ENCODE assay signal across 8 cellular contexts in genomic region chr7:139359366-139360209, GRCh38. TPM values are rescaled to one million over a fixed set of nuclear protein-coding genes. Genes with fewer than 3 reads are reported as not detected.
DNase-seq lines count a peak whose midpoint lies in the region; ATAC-seq, FAIRE-seq and TF ChIP-seq lines count a peak whose summit lies in the region.

A gene with protein sequence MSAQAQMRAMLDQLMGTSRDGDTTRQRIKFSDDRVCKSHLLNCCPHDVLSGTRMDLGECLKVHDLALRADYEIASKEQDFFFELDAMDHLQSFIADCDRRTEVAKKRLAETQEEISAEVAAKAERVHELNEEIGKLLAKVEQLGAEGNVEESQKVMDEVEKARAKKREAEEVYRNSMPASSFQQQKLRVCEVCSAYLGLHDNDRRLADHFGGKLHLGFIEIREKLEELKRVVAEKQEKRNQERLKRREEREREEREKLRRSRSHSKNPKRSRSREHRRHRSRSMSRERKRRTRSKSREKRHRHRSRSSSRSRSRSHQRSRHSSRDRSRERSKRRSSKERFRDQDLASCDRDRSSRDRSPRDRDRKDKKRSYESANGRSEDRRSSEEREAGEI (plus strand): TSS chr7:139359894. CDS start chr7:139360262, 368 bp downstream.

- H3K4me3 ChIP-seq in HepG2 (replicated peaks in 1 of 3; ENCODE audit: insufficient read depth in 1 of 3, low read depth in 2 of 3, low read length in 3 of 3), result peak within 1 kb of the TSS; percentile 70 to 97 (median 89)

- no TSS peak for BruUV-seq in HepG2 (replicated peaks; lab: Mats Ljungman, UMichigan)

- peak; percentile 66 for ATAC-seq in GM19372 (IDR thresholded peaks at IDR 0.05; ENCODE audit: low read depth, unreplicated experiment)
- ATAC-seq in HG03558 (IDR thresholded peaks at IDR 0.05; ENCODE audit: extremely low read depth, unreplicated experiment), result peak; percentile 54
- ATAC-seq in HepG2, result peak; percentile 84

- in situ Hi-C loops in HepG2 (cut with HindIII; ENCODE audit: extremely low pct_ligation_motif_present, low pct_unique_long_range_greater_than_20kb), result no loop called here

- H3K4me3 Mint-ChIP-seq in dendritic cell treated with granulocyte-macrophage colony-stimulating factor and Interleukin-4, amounts not matched to agents 40 ng/mL and 50 ng/mL, for 4 days, result peak within 1 kb of the TSS; percentile 86

- peaks cover 23% of the 10 kb centered on the region for H3K4me1 Mint-ChIP-seq in dendritic cell treated with granulocyte-macrophage colony-stimulating factor and Interleukin-4, amounts not matched to agents 40 ng/mL and 50 ng/mL, for 4 days (ENCODE audit: low read depth)

- peaks cover 3 to 7% of the 10 kb centered on the region in 2 experiments; a peak in 3 of 5 replicates for H3K36me3 ChIP-seq in HepG2 (replicated peaks in 1 of 2; ENCODE audit: control insufficient read depth in 1 of 2, insufficient read depth in 2 of 2, low read length in 2 of 2)

- H4K20me1 ChIP-seq in HepG2 (ENCODE audit: insufficient read depth, low read length), result peaks cover 17% of the 10 kb centered on the region; the same call in 1 of the 2 replicates

- H3K27me3 Mint-ChIP-seq in dendritic cell treated with granulocyte-macrophage colony-stimulating factor and Interleukin-4, amounts not matched to agents 40 ng/mL and 50 ng/mL, for 4 days, result no peaks in the 10 kb centered on the region

- H2AFZ ChIP-seq in HepG2 (ENCODE audit: low read length), result no peak within 1 kb of the TSS

- TF ChIP-seq POLR2A in HepG2 (IDR thresholded peaks at IDR 0.05; ENCODE audit: insufficient read depth in 1 of 2, low read depth in 2 of 2, low read length in 2 of 2), result peak; percentile 93 to 98

- peak within 1 kb of the TSS; percentile 90 for H3K4me2 ChIP-seq in HepG2 (ENCODE audit: low read depth, low read length)

- peak within 1 kb of the TSS; percentile 98 for H3K27ac Mint-ChIP-seq in dendritic cell treated with granulocyte-macrophage colony-stimulating factor and Interleukin-4, amounts not matched to agents 40 ng/mL and 50 ng/mL, for 4 days

- DNase-seq in NCI-H748 treated with DMSO at 0.1 percent for 48 hours (lab: John Stamatoyannopoulos, UW), result peak; percentile 97
- DNase-seq in activated CD4-positive, alpha-beta T cell treated with anti-CD3 and anti-CD28 coated beads, Interleukin-2, amount 50 U/mL, for 24 hours (ENCODE audit: low read depth in 1 of 2, low spot score in 1 of 2), result peak; percentile 97 to 99
- DNase-seq in HepG2 (ENCODE audit: low spot score), result peak; percentile 95
- peak; percentile 99 for DNase-seq in stimulated activated CD4-positive, alpha-beta T cell treated with anti-CD3 and anti-CD28 coated beads, Interleukin-4, amount 100 ng/mL, for 1 hour

- no peak for FAIRE-seq in HepG2 (lab: Jason Lieb, UNC)

- no peaks in the 10 kb centered on the region for H3K9me3 Mint-ChIP-seq in dendritic cell treated with granulocyte-macrophage colony-stimulating factor and Interleukin-4, amounts not matched to agents 40 ng/mL and 50 ng/mL, for 4 days

- peaks cover 44% of the 10 kb centered on the region for H3K79me2 ChIP-seq in HepG2 (ENCODE audit: insufficient read depth, low read length)

- H3K9me3 ChIP-seq in HepG2 (ENCODE audit: low read length), result no peaks in the 10 kb centered on the region

- WGBS in HepG2 (ENCODE audit: low lambda C conversion rate), result 1% methylated on average over 17 of the region's 98 CpGs

- CTCF ChIA-PET in HepG2 (lab: Yijun Ruan, JAX; ENCODE audit: low intra/inter-chr PET ratio, low total read pairs), result no interaction called here

- peaks cover 38% of the 10 kb centered on the region for H3K36me3 Mint-ChIP-seq in dendritic cell treated with granulocyte-macrophage colony-stimulating factor and Interleukin-4, amounts not matched to agents 40 ng/mL and 50 ng/mL, for 4 days (ENCODE audit: low read depth)

- no peak; the same call in 1 of the 2 replicates for TF ChIP-seq CTCF in C4-2B (conservative IDR thresholded peaks at IDR 0.05)
- TF ChIP-seq CTCF in HepG2 (CRISPR knock-in tag; IDR thresholded peaks at IDR 0.05), result peak; percentile 48

- peak within 1 kb of the TSS; percentile 98 for H3K27ac ChIP-seq in C4-2B
- H3K27ac ChIP-seq in HepG2 (ENCODE audit: extremely low read length, insufficient read depth, low read length), result peak within 1 kb of the TSS; percentile 99

- POLR2A ChIA-PET in HepG2 (lab: Yijun Ruan, JAX), result interaction anchor here (0.6 to 2.3 kb wide), 15 partner anchors 11 to 314 kb away, joined by 3 to 30 read pairs (median 5); partner anchors contain the start of genes FMC1 and UBN2

- peak within 1 kb of the TSS; percentile 98 for H3K9ac ChIP-seq in HepG2 (ENCODE audit: insufficient read depth, low read depth, low read length)

- peak; percentile 6; the same call in 1 of the 2 replicates for TF ChIP-seq RAD21 in HepG2 (CRISPR knock-in tag; IDR thresholded peaks at IDR 0.05)

- H3K27me3 ChIP-seq in HepG2 (ENCODE audit: control insufficient read depth in 1 of 2, insufficient read depth in 2 of 2, low read length in 2 of 2), result no peaks in the 10 kb centered on the region

- intact Hi-C loops in dendritic cell treated with granulocyte-macrophage colony-stimulating factor and Interleukin-4, amounts not matched to agents 40 ng/mL and 50 ng/mL, for 4 days (cut with micrococcal nuclease), result loop anchor here (1.0 kb wide), 1 partner anchor 18 kb away; the partner anchor contains the start of gene FMC1
- intact Hi-C loops in HepG2 (cut with micrococcal nuclease; ENCODE audit: unreplicated experiment), result loop anchor here (1.0 to 2.0 kb wide), 2 partner anchors 18 to 39 kb away; partner anchors contain the start of gene FMC1

- peaks cover 30% of the 10 kb centered on the region for H3K4me1 ChIP-seq in HepG2 (ENCODE audit: insufficient read depth, low read length)

- TF ChIP-seq EP300 in HepG2 (IDR thresholded peaks at IDR 0.05; ENCODE audit: low read depth in 2 of 2, low read length in 2 of 2), result peak in 1 of 2 experiments; percentile 42; a peak in 1 of 4 replicates
- no peak for TF ChIP-seq EP300 in HepG2 (CRISPR knock-in tag; IDR thresholded peaks at IDR 0.05; ENCODE audit: borderline replicate concordance)

TF ChIP-seq in HepG2, 621 proteins besides CTCF, POLR2A, EP300 and RAD21 (continues in another document):
- no peak; the same call in 1 of the 2 replicates for TF ChIP-seq MEIS2 (CRISPR knock-in tag; IDR thresholded peaks at IDR 0.05)
- TF ChIP-seq ZNF30 (CRISPR knock-in tag; IDR thresholded peaks at IDR 0.05), result peak; percentile 73; the same call in 1 of the 2 replicates
- TF ChIP-seq BCL3 (CRISPR knock-in tag; IDR thresholded peaks at IDR 0.05), result peak; percentile 18; the same call in 1 of the 2 replicates
- no peak; the same call in 1 of the 2 replicates for TF ChIP-seq RFXANK (CRISPR knock-in tag; IDR thresholded peaks at IDR 0.05)
- TF ChIP-seq RBFOX2 (IDR thresholded peaks at IDR 0.05; ENCODE audit: low read depth, low read length), result peak; percentile 97
- no peak for TF ChIP-seq HNRNPL (IDR thresholded peaks at IDR 0.05; ENCODE audit: low read depth, low read length)
- TF ChIP-seq ZNF674 (CRISPR knock-in tag; IDR thresholded peaks at IDR 0.05; ENCODE audit: low read depth), result 0 out of 2 replicates have a peak, but pooled peaks have one; percentile 1
- TF ChIP-seq ZNF337 (CRISPR knock-in tag; IDR thresholded peaks at IDR 0.05; ENCODE audit: borderline replicate concordance, low read depth), result no peak; the same call in 1 of the 2 replicates
- TF ChIP-seq PHF8 (CRISPR knock-in tag; IDR thresholded peaks at IDR 0.05), result peak; percentile 86
- peak; percentile 72; the same call in 1 of the 2 replicates for TF ChIP-seq ARHGAP35 (CRISPR knock-in tag; IDR thresholded peaks at IDR 0.05; ENCODE audit: borderline replicate concordance)
- no peak for TF ChIP-seq ZNF326 (CRISPR knock-in tag; IDR thresholded peaks at IDR 0.05; ENCODE audit: borderline replicate concordance)

RNA-seq across cellular contexts. Expression of the gene that starts here (rescaled TPM):
- total RNA-seq in HepG2 (2016; rRNA removed; fragmentation: Illumina TruSeq; extraction: Trizol), result 50.7 and 59.5 TPM in 2 replicates
- 9.4 and 13.3 TPM in 2 replicates for total RNA-seq in HepG2 (2016; cell fraction: cytosol; rRNA removed; fragmentation: Illumina TruSeq; extraction: Trizol; ENCODE audit: low read depth)
- total RNA-seq in HepG2 (2016; cell fraction: insoluble cytoplasmic fraction; rRNA removed; fragmentation: Illumina TruSeq; extraction: Trizol), result 50.6 and 54.5 TPM in 2 replicates
- 19.2 and 24.0 TPM in 2 replicates for total RNA-seq in HepG2 (2016; cell fraction: membrane; rRNA removed; fragmentation: Illumina TruSeq; extraction: Trizol)
- total RNA-seq in HepG2 (2016; cell fraction: nucleus; rRNA removed; fragmentation: Illumina TruSeq; extraction: Trizol), result 50.0 and 54.9 TPM in 2 replicates
- polyA plus RNA-seq in HepG2 (2011; rRNA removed), result 15.9 and 17.9 TPM in 2 replicates
- polyA plus RNA-seq in HepG2 (2011; cell fraction: cytosol; rRNA removed), result 9.5 and 11.8 TPM in 2 replicates
- 57.7 and 73.4 TPM in 2 replicates for polyA plus RNA-seq in HepG2 (2011; cell fraction: nucleus; rRNA removed)
- 25.8 and 32.8 TPM in 2 replicates for polyA plus RNA-seq in HepG2 (2012)
- 3.1 and 3.2 TPM in 2 replicates for polyA plus RNA-seq in HepG2 (2016; cell fraction: cytosol; fragmentation: Illumina TruSeq; extraction: Trizol; ENCODE audit: low read depth)
- 56.2 and 61.3 TPM in 2 replicates for polyA plus RNA-seq in HepG2 (2016; cell fraction: insoluble cytoplasmic fraction; fragmentation: Illumina TruSeq; extraction: Trizol; ENCODE audit: low read depth)
- 9.0 and 10.3 TPM in 2 replicates for polyA plus RNA-seq in HepG2 (2016; cell fraction: membrane; fragmentation: Illumina TruSeq; extraction: Trizol; ENCODE audit: low read depth)
- 70.2 and 76.0 TPM in 2 replicates for polyA plus RNA-seq in HepG2 (2016; cell fraction: nucleus; fragmentation: Illumina TruSeq; extraction: Trizol; ENCODE audit: insufficient read depth, low read depth)
- polyA minus RNA-seq in HepG2 (2011; rRNA and poly(A)+ RNA removed; ENCODE audit: low replicate concordance), result 25.3 and 62.6 TPM in 2 replicates
- polyA minus RNA-seq in HepG2 (2011; cell fraction: cytosol; rRNA and poly(A)+ RNA removed), result 11.8 and 15.0 TPM in 2 replicates
- 91.1 and 123 TPM in 2 replicates for polyA minus RNA-seq in HepG2 (2011; cell fraction: nucleus; rRNA and poly(A)+ RNA removed)

Comparison
In these comparisons a context has a peak if more than half of its experiments do, and no peak if none do; other contexts are left out.
1. Peak in every context shown above with its lines: DNase-seq, ATAC-seq, H3K4me3 ChIP-seq and H3K27ac ChIP-seq.